In genomic region chr13:53340505-53341143, GRCh38 we compare ENCODE assay signal across 26 cellular contexts.
DNase-seq lines count a peak whose midpoint lies in the region; ATAC-seq, FAIRE-seq and TF ChIP-seq lines count a peak whose summit lies in the region.
"Had no signal": no experiment of that assay in that cellular context is flagged by ENCODE, and none has a peak within 500 bp of the region (broad histone marks: within the 10 kb centered on the region; RNA-seq: fewer than 3 reads in every experiment).

No MANE protein-coding gene starts in this region.

- FAIRE-seq in GM12878 (lab: Jason Lieb, UNC), result no peak
- FAIRE-seq: A204.1, GM12892, H54 had no signal

- H3K27me3 ChIP-seq in GM12878 (replicated peaks in 1 of 2; ENCODE audit: control insufficient read depth in 2 of 2, insufficient read depth in 2 of 2, low read length in 1 of 2) (no peaks in the 10 kb centered on the region), neural cell (ENCODE audit: insufficient read depth, low read depth, low read length) (no peaks in the 10 kb centered on the region), dorsolateral prefrontal cortex (no peaks in the 10 kb centered on the region), A673 (replicated peaks; ENCODE audit: insufficient read depth, low read depth, low read length, poor library complexity) (no peaks in the 10 kb centered on the region)
- H3K27me3 ChIP-seq: BE2C; BLaER1 treated with 17β-estradiol and CSF1 and Interleukin-3, amounts not matched to agents 10 nM and 100 nM had no signal

- H2AFZ ChIP-seq in GM12878 (ENCODE audit: control insufficient read depth, low read depth, low read length) (no peak overlapping the region), neural cell (ENCODE audit: low read depth, low read length) (no peak overlapping the region)

- H3K79me2 ChIP-seq in GM12878 (ENCODE audit: control insufficient read depth, insufficient read depth, low read length) (no peaks in the 10 kb centered on the region), neural cell (replicated peaks; ENCODE audit: insufficient read depth, low read length) (no peaks in the 10 kb centered on the region)

- H3K36me3 ChIP-seq in GM12878 (ENCODE audit: control insufficient read depth in 2 of 2, insufficient read depth in 2 of 2, low read length in 1 of 2) (no peaks in the 10 kb centered on the region), neural cell (ENCODE audit: insufficient read depth, low read length) (no peaks in the 10 kb centered on the region), A673 (ENCODE audit: insufficient read depth, low read length, poor library complexity, severe bottlenecking) (no peaks in the 10 kb centered on the region)
- H3K36me3 ChIP-seq: BE2C; BLaER1 treated with 17β-estradiol and CSF1 and Interleukin-3, amounts not matched to agents 10 nM and 100 nM; HAP-1 had no signal

- H3K4me2 ChIP-seq in GM12878 (ENCODE audit: control insufficient read depth, insufficient read depth) (no peak overlapping the region), neural cell (ENCODE audit: low read length) (no peak overlapping the region)
- H3K4me2 ChIP-seq: BLaER1 treated with 17β-estradiol and CSF1 and Interleukin-3, amounts not matched to agents 10 nM and 100 nM had no signal

- H4K20me1 ChIP-seq in GM12878 (ENCODE audit: control insufficient read depth, insufficient read depth), result no peaks in the 10 kb centered on the region
- H4K20me1 ChIP-seq in neural cell (ENCODE audit: insufficient read depth), result no peaks in the 10 kb centered on the region
- H4K20me1 ChIP-seq: BLaER1 treated with 17β-estradiol and CSF1 and Interleukin-3, amounts not matched to agents 10 nM and 100 nM had no signal

- DNase-seq in activated CD4-positive, alpha-beta T cell treated with anti-CD3 and anti-CD28 coated beads for 36 hours, result no peak
- no peak for DNase-seq in activated CD4-positive, alpha-beta T cell treated with anti-CD3 and anti-CD28 coated beads for 4 hours
- no peak for DNase-seq in GM12878 (ENCODE audit: low read depth, low spot score)
- DNase-seq in dorsolateral prefrontal cortex, result no peak
- DNase-seq in A673 (ENCODE audit: low spot score), result no peak
- DNase-seq in hippocampal formation (lab: John Stamatoyannopoulos, UW), result no peak
- DNase-seq: ACHN; AML-193; BE2C; Calu3; CD4-positive, alpha-beta T cell; CD8-positive, alpha-beta memory T cell; DMS53; DMS79 treated with DMSO at 0.1 percent for 48 hours; GF-D8; GOT3; HFFc6 had no signal

- intact Hi-C loops in activated CD4-positive, alpha-beta T cell treated with anti-CD3 and anti-CD28 coated beads for 36 hours (cut with DNase I, micrococcal nuclease), result no loop called here
- intact Hi-C loops in GM12878 (cut with micrococcal nuclease; ENCODE audit: unreplicated experiment), result no loop called here
- intact Hi-C loops in dorsolateral prefrontal cortex (cut with DNase I), result no loop called here
- intact Hi-C loops in A673 (cut with micrococcal nuclease; ENCODE audit: unreplicated experiment), result no loop called here

- in situ Hi-C loops in GM12878 (cut with MboI), result no loop called here

- BruUV-seq in GM12878 (replicated peaks; lab: Mats Ljungman, UMichigan) (no TSS peak), A673 (replicated peaks; lab: Mats Ljungman, UMichigan) (no TSS peak)

- WGBS in GM12878 (ENCODE audit: insufficient coverage, insufficient replicate concordance, low lambda C conversion rate, missing lambda C conversion rate), result 0% methylated on average over 1 of the region's 1 CpG

- no peaks in the 10 kb centered on the region for H3K4me1 Mint-ChIP-seq in activated CD4-positive, alpha-beta T cell treated with anti-CD3 and anti-CD28 coated beads for 36 hours
- H3K4me1 Mint-ChIP-seq: CD14-positive monocyte; CD8-positive, alpha-beta memory T cell had no signal

- H3K27me3 Mint-ChIP-seq in activated CD4-positive, alpha-beta T cell treated with anti-CD3 and anti-CD28 coated beads for 36 hours, result no peaks in the 10 kb centered on the region
- H3K27me3 Mint-ChIP-seq: CD4-positive, alpha-beta T cell; CD8-positive, alpha-beta memory T cell had no signal

- no peaks in the 10 kb centered on the region for H3K9me2 ChIP-seq in neural cell (ENCODE audit: insufficient read depth, low read length)

- H3K27ac ChIP-seq in GM12878 (ENCODE audit: control insufficient read depth, insufficient read depth) (no peak overlapping the region), neural cell (ENCODE audit: low read length) (peak overlapping the region; percentile 60), dorsolateral prefrontal cortex (no peak overlapping the region), A673 (ENCODE audit: low read depth, low read length, poor library complexity, severe bottlenecking) (no peak overlapping the region)
- H3K27ac ChIP-seq: 22Rv1; BLaER1 treated with 17β-estradiol and CSF1 and Interleukin-3, amounts not matched to agents 10 nM and 100 nM had no signal

- no peaks in the 10 kb centered on the region for H3K9me3 Mint-ChIP-seq in activated CD4-positive, alpha-beta T cell treated with anti-CD3 and anti-CD28 coated beads for 36 hours (ENCODE audit: low read depth)
- H3K9me3 Mint-ChIP-seq: CD4-positive, alpha-beta T cell had no signal

- SMC1A ChIA-PET in GM12878 (lab: Charles Lee; ENCODE audit: uncharacterized antibody, unreplicated experiment), result interaction anchor here (1.3 kb wide), 1 partner anchor 67 kb away, joined by 3 read pairs; no protein-coding TSS in a partner anchor

- H3K9me3 ChIP-seq in GM12878 (replicated peaks; ENCODE audit: control insufficient read depth, insufficient read depth, low read length) (no peaks in the 10 kb centered on the region), neural cell (ENCODE audit: low read length) (no peaks in the 10 kb centered on the region), A673 (ENCODE audit: low read depth, low read length, poor library complexity, severe bottlenecking) (no peaks in the 10 kb centered on the region)
- H3K9me3 ChIP-seq: BE2C; BLaER1 treated with 17β-estradiol and CSF1 and Interleukin-3, amounts not matched to agents 10 nM and 100 nM; HAP-1 had no signal

- H3F3A ChIP-seq in neural cell (ENCODE audit: insufficient read depth, low read length, poor library complexity, severe bottlenecking), result no peaks in the 10 kb centered on the region

- H3K9ac ChIP-seq in GM12878 (ENCODE audit: control insufficient read depth, insufficient read depth, low read length) (no peak overlapping the region), neural cell (ENCODE audit: low read length) (no peak overlapping the region)
- H3K9ac ChIP-seq: BLaER1 treated with 17β-estradiol and CSF1 and Interleukin-3, amounts not matched to agents 10 nM and 100 nM had no signal

- no peaks in the 10 kb centered on the region for H3K4me1 ChIP-seq in GM12878 (ENCODE audit: control insufficient read depth, insufficient read depth, low read length)
- no peaks in the 10 kb centered on the region for H3K4me1 ChIP-seq in A673 (ENCODE audit: insufficient read depth, low read length, poor library complexity, severe bottlenecking)
- H3K4me1 ChIP-seq: BE2C; BLaER1 treated with 17β-estradiol and CSF1 and Interleukin-3, amounts not matched to agents 10 nM and 100 nM had no signal

- CTCF ChIA-PET in activated CD4-positive, alpha-beta T cell treated with anti-CD3 and anti-CD28 coated beads for 36 hours (lab: Charles Lee), result no interaction called here
- CTCF ChIA-PET in GM12878 (lab: Yijun Ruan, JAX) (no interaction called here), A673 (lab: Charles Lee) (no interaction called here)

- TF ChIP-seq RAD21 in GM12878 (IDR thresholded peaks at IDR 0.05; ENCODE audit: insufficient read depth, low read depth, low read length) (no peak), neural cell (conservative IDR thresholded peaks at IDR 0.05) (peak; percentile 19)

- H3K4me3 ChIP-seq in GM12878 (no peak overlapping the region), neural cell (ENCODE audit: low read length) (no peak overlapping the region), dorsolateral prefrontal cortex (no peak overlapping the region), A673 (ENCODE audit: low read depth, low read length, poor library complexity, severe bottlenecking) (no peak overlapping the region)
- H3K4me3 ChIP-seq: BLaER1 treated with 17β-estradiol and CSF1 and Interleukin-3, amounts not matched to agents 10 nM and 100 nM; HAP-1 had no signal

- H3K27ac Mint-ChIP-seq in activated CD4-positive, alpha-beta T cell treated with anti-CD3 and anti-CD28 coated beads for 36 hours, result no peak overlapping the region
- H3K27ac Mint-ChIP-seq: CD14-positive monocyte; CD4-positive, alpha-beta T cell; CD8-positive, alpha-beta memory T cell; HFFc6 had no signal

- TF ChIP-seq EP300 in GM12878 (IDR thresholded peaks at IDR 0.05; ENCODE audit: borderline replicate concordance in 1 of 2, control insufficient read depth in 1 of 2, low read depth in 2 of 2, low read length in 2 of 2) (no peak), neural cell (conservative IDR thresholded peaks at IDR 0.05; ENCODE audit: poor library complexity, severe bottlenecking) (peak; percentile 89)

- TF ChIP-seq POLR2A in GM12878 (IDR thresholded peaks at IDR 0.05; ENCODE audit: low read depth, low read length), result no peak

- peak; percentile 51 for ATAC-seq in activated CD4-positive, alpha-beta T cell treated with anti-CD3 and anti-CD28 coated beads for 36 hours
- ATAC-seq in GM12878 (no peak), GM18517 (IDR thresholded peaks at IDR 0.05; ENCODE audit: unreplicated experiment) (no peak)

- RAD21 ChIA-PET in GM12878 (lab: Charles Lee; ENCODE audit: unreplicated experiment), result no interaction called here

- no peak overlapping the region for H3K4me3 Mint-ChIP-seq in activated CD4-positive, alpha-beta T cell treated with anti-CD3 and anti-CD28 coated beads for 36 hours
- H3K4me3 Mint-ChIP-seq: CD14-positive monocyte; CD4-positive, alpha-beta T cell; CD8-positive, alpha-beta memory T cell; HFFc6 had no signal

- TF ChIP-seq CTCF in GM12878 (IDR thresholded peaks at IDR 0.05 in 2 of 3, conservative IDR thresholded peaks at IDR 0.05 in 1 of 3; ENCODE audit: control insufficient read depth in 2 of 3, extremely low read depth in 1 of 3, insufficient read depth in 1 of 3, low read depth in 3 of 3, low read length in 3 of 3) (no peak), neural cell (IDR thresholded peaks at IDR 0.05; ENCODE audit: poor library complexity, severe bottlenecking) (no peak), dorsolateral prefrontal cortex (IDR thresholded peaks at IDR 0.05 in 54 of 56, conservative IDR thresholded peaks at IDR 0.05 in 2 of 56; ENCODE audit: low read depth in 1 of 56, partially characterized antibody in 56 of 56) (no peak), A673 (conservative IDR thresholded peaks at IDR 0.05; ENCODE audit: low read depth, low read length) (no peak)

- POLR2A ChIA-PET in activated CD4-positive, alpha-beta T cell treated with anti-CD3 and anti-CD28 coated beads for 36 hours (lab: Charles Lee), result no interaction called here
- POLR2A ChIA-PET in GM12878 (lab: Charles Lee) (no interaction called here), A673 (lab: Charles Lee; ENCODE audit: low non-redundant PET) (no interaction called here)

- no peaks in the 10 kb centered on the region for H3K36me3 Mint-ChIP-seq in activated CD4-positive, alpha-beta T cell treated with anti-CD3 and anti-CD28 coated beads for 36 hours (ENCODE audit: low read depth)
- H3K36me3 Mint-ChIP-seq: CD14-positive monocyte; CD8-positive, alpha-beta memory T cell had no signal

TF ChIP-seq in GM12878, 131 proteins besides CTCF, POLR2A, EP300 and RAD21 (continues in another document):
- TF ChIP-seq JUNB (IDR thresholded peaks at IDR 0.05), result peak; percentile 31; the same call in 1 of the 2 replicates

TF ChIP-seq in neural cell, 6 proteins besides CTCF, POLR2A, EP300 and RAD21 (continues in another document):
- no peak for TF ChIP-seq MXI1 (conservative IDR thresholded peaks at IDR 0.05; ENCODE audit: poor library complexity, severe bottlenecking)
